In genomic region chr1:1304331-1305299, GRCh38 we compare ENCODE assay signal across 8 cellular contexts. TPM values are rescaled to one million over a fixed set of nuclear protein-coding genes. Genes with fewer than 3 reads are reported as not detected.
DNase-seq lines count a peak whose midpoint lies in the region; ATAC-seq, FAIRE-seq and TF ChIP-seq lines count a peak whose summit lies in the region.

No MANE protein-coding gene starts in this region.

- peak overlapping the region; percentile 68 to 97 for H3K27ac ChIP-seq in SK-N-SH (ENCODE audit: low read depth in 2 of 2, low read length in 1 of 2)
- H3K27ac ChIP-seq in esophagus muscularis mucosa (replicated peaks in 1 of 4), result peak overlapping the region; percentile 79 to 87 (median 84)
- H3K27ac ChIP-seq in urinary bladder (ENCODE audit: low read depth), result peak overlapping the region; percentile 53

- H3K36me3 ChIP-seq in BE2C (peaks cover 22% of the 10 kb centered on the region), SK-N-SH (replicated peaks in 1 of 2; ENCODE audit: control insufficient read depth in 1 of 2, insufficient read depth in 2 of 2, low read length in 1 of 2) (peaks cover 0 to 3% of the 10 kb centered on the region in 2 experiments), esophagus muscularis mucosa (peaks cover 0 to 13% (median 7%) of the 10 kb centered on the region in 4 donors), mucosa of stomach (ENCODE audit: control insufficient read depth, insufficient read depth, low read length) (no peaks in the 10 kb centered on the region), urinary bladder (ENCODE audit: insufficient read depth) (no peaks in the 10 kb centered on the region)

- H3K9ac ChIP-seq in SK-N-SH (peak overlapping the region; percentile 56; the same call in 1 of the 2 replicates), mucosa of stomach (ENCODE audit: low read length) (peak overlapping the region; percentile 55)

- H3K79me2 ChIP-seq in SK-N-SH (ENCODE audit: insufficient read depth), result peaks cover 32% of the 10 kb centered on the region

- POLR2A ChIA-PET in SK-N-SH (lab: Yijun Ruan, JAX), result interaction anchor here (0.6 to 1.5 kb wide), 2 partner anchors 13 to 70 kb away, joined by 3 to 4 read pairs; partner anchors contain the start of gene AURKAIP1

- peak; percentile 42 for FAIRE-seq in HTR-8/SVneo (lab: Jason Lieb, UNC)

- H3K4me2 ChIP-seq in SK-N-SH, result peak overlapping the region; percentile 95

- TF ChIP-seq CTCF in BE2C (IDR thresholded peaks at IDR 0.05; ENCODE audit: low read depth, low read length) (no peak), SK-N-SH (IDR thresholded peaks at IDR 0.05) (no peak), esophagus muscularis mucosa (IDR thresholded peaks at IDR 0.05) (no peak)

- no peak for TF ChIP-seq RAD21 in SK-N-SH (IDR thresholded peaks at IDR 0.05; ENCODE audit: low read length)

- H3K9me3 ChIP-seq in BE2C (no peaks in the 10 kb centered on the region), SK-N-SH (no peaks in the 10 kb centered on the region), esophagus muscularis mucosa (no peaks in the 10 kb centered on the region), mucosa of stomach (ENCODE audit: control insufficient read depth, low read length) (no peaks in the 10 kb centered on the region)

- CTCF ChIA-PET in SK-N-SH (lab: Yijun Ruan, JAX), result interaction anchor here (0.5 to 3.7 kb wide), 10 partner anchors 13 to 302 kb away, joined by 3 to 44 read pairs (median 3); no protein-coding TSS in a partner anchor

- no peak for TF ChIP-seq POLR2A in esophagus muscularis mucosa (IDR thresholded peaks at IDR 0.05; ENCODE audit: low read depth)

- no peaks in the 10 kb centered on the region for H3F3A ChIP-seq in SK-N-SH (replicated peaks; ENCODE audit: insufficient read depth)

- no peaks in the 10 kb centered on the region for H3K27me3 ChIP-seq in BE2C
- no peaks in the 10 kb centered on the region for H3K27me3 ChIP-seq in SK-N-SH (ENCODE audit: insufficient read depth)
- H3K27me3 ChIP-seq in esophagus muscularis mucosa, result no peaks in the 10 kb centered on the region
- H3K27me3 ChIP-seq in mucosa of stomach (ENCODE audit: control insufficient read depth, insufficient read depth, low read length), result no peaks in the 10 kb centered on the region

- ATAC-seq in HG02870 (IDR thresholded peaks at IDR 0.05; ENCODE audit: unreplicated experiment), result no peak

- H3K4me3 ChIP-seq in BE2C (ENCODE audit: low read depth, low read length) (peak overlapping the region; percentile 90), SK-N-SH (ENCODE audit: low read depth in 2 of 2, low read length in 1 of 2) (peak overlapping the region; percentile 36 to 46; a peak in 3 of 4 replicates), esophagus muscularis mucosa (peak overlapping the region; percentile 67 to 91 (median 81)), mucosa of stomach (ENCODE audit: low read length) (peak overlapping the region; percentile 2), urinary bladder (ENCODE audit: low read depth, low read length) (peak overlapping the region; percentile 79)

- H4K20me1 ChIP-seq in SK-N-SH (ENCODE audit: insufficient read depth), result peaks cover 11% of the 10 kb centered on the region; the same call in 1 of the 2 replicates

- intact Hi-C loops in esophagus muscularis mucosa (cut with DNase I), result no loop called here

- 15% methylated on average over 11 of the region's 29 CpGs for WGBS in SK-N-SH (ENCODE audit: low lambda C conversion rate)
- 20% methylated on average over 16 of the region's 29 CpGs for WGBS in esophagus muscularis mucosa
- WGBS in urinary bladder, result 15% methylated on average over 29 of the region's 29 CpGs

- DNase-seq in BE2C (peak; percentile 97), HTR-8/SVneo (ENCODE audit: insufficient read length, low spot score) (peak; percentile 71), SK-N-SH (peak; percentile 91), esophagus muscularis mucosa (ENCODE audit: extremely low spot score) (peak; percentile 96)
- DNase-seq in activated naive CD4-positive, alpha-beta T cell treated with anti-CD3 and anti-CD28 coated beads, Interleukin-2, amount 50 U/mL, for 16 hours, result no peak

- H3K9me2 ChIP-seq in SK-N-SH, result no peaks in the 10 kb centered on the region

- TF ChIP-seq EP300 in SK-N-SH (IDR thresholded peaks at IDR 0.05; ENCODE audit: borderline replicate concordance in 1 of 2, low read depth in 1 of 2, low read length in 1 of 2) (peak in 1 of 2 experiments; percentile 54; a peak in 1 of 4 replicates), esophagus muscularis mucosa (IDR thresholded peaks at IDR 0.05) (no peak)

- peak overlapping the region; percentile 63; the same call in 1 of the 2 replicates for H2AFZ ChIP-seq in SK-N-SH (ENCODE audit: low read depth)

- H3K4me1 ChIP-seq in BE2C (peaks cover 10% of the 10 kb centered on the region), SK-N-SH (ENCODE audit: control insufficient read depth in 1 of 2, insufficient read depth in 2 of 2, low read depth in 1 of 2, low read length in 1 of 2) (peaks cover 13 to 48% of the 10 kb centered on the region in 2 experiments; a peak in 2 of 4 replicates), esophagus muscularis mucosa (peaks cover 44 to 57% (median 55%) of the 10 kb centered on the region in 4 donors), mucosa of stomach (ENCODE audit: control insufficient read depth, insufficient read depth, low read length) (peaks cover 48% of the 10 kb centered on the region), urinary bladder (ENCODE audit: insufficient read depth) (no peaks in the 10 kb centered on the region)

TF ChIP-seq in SK-N-SH, 30 proteins besides CTCF, POLR2A, EP300 and RAD21 (continues in another document):
- TF ChIP-seq ZBTB33 (IDR thresholded peaks at IDR 0.05; ENCODE audit: borderline replicate concordance, low read depth) (no peak), MEF2A (IDR thresholded peaks at IDR 0.05; ENCODE audit: borderline replicate concordance, low read depth) (no peak), YY1 (IDR thresholded peaks at IDR 0.05; ENCODE audit: low read depth) (no peak), TAF1 (IDR thresholded peaks at IDR 0.05; ENCODE audit: borderline replicate concordance, low read depth, low read length) (peak; percentile 30; the same call in 1 of the 2 replicates), PBX3 (IDR thresholded peaks at IDR 0.05) (no peak), FOXM1 (IDR thresholded peaks at IDR 0.05; ENCODE audit: low read depth) (no peak)

RNA-seq across cellular contexts. Expression of gene ACAP3, which starts 3.1 kb away (rescaled TPM):
- 526 TPM for polyA plus RNA-seq in BE2C (2012; ENCODE audit: insufficient read depth, insufficient read length, low read depth)
- polyA plus RNA-seq in SK-N-SH (2012; rRNA removed) (51.7 and 66.4 TPM in 2 replicates), urinary bladder (51.2 TPM)
- polyA plus RNA-seq in SK-N-SH (2012; cell fraction: cytosol; rRNA removed), result 8.8 and 14.1 TPM in 2 replicates
- polyA plus RNA-seq in SK-N-SH (2012; cell fraction: nucleus; rRNA removed), result 444 and 648 TPM in 2 replicates
- total RNA-seq in esophagus muscularis mucosa (10 to 100 TPM; 34.8 to 63.2 (median 47.4) TPM), urinary bladder (40.2 TPM)

RNA-seq across cellular contexts. Expression of gene PUSL1, which starts 3.8 kb away (rescaled TPM):
- 58.9 TPM for polyA plus RNA-seq in BE2C (2012; ENCODE audit: insufficient read depth, insufficient read length, low read depth)
- polyA plus RNA-seq in SK-N-SH (2012; rRNA removed) (13.9 and 19.0 TPM in 2 replicates), urinary bladder (19.2 TPM)
- 7.1 and 11.8 TPM in 2 replicates for polyA plus RNA-seq in SK-N-SH (2012; cell fraction: cytosol; rRNA removed)
- 24.9 and 36.1 TPM in 2 replicates for polyA plus RNA-seq in SK-N-SH (2012; cell fraction: nucleus; rRNA removed)
- total RNA-seq in esophagus muscularis mucosa (10 to 100 TPM; 10.3 to 24.7 (median 21.7) TPM), urinary bladder (7.6 TPM)

RNA-seq across cellular contexts. Expression of gene INTS11, which starts 19.8 kb away (rescaled TPM):
- polyA plus RNA-seq in BE2C (2012; ENCODE audit: insufficient read depth, insufficient read length, low read depth), result 605 TPM
- 137 and 141 TPM in 2 replicates for polyA plus RNA-seq in SK-N-SH (2012; rRNA removed)
- 42.5 and 60.8 TPM in 2 replicates for polyA plus RNA-seq in SK-N-SH (2012; cell fraction: cytosol; rRNA removed)
- polyA plus RNA-seq in SK-N-SH (2012; cell fraction: nucleus; rRNA removed), result 483 and 499 TPM in 2 replicates
- total RNA-seq in esophagus muscularis mucosa, result 100 to 1,000 TPM in 1 of 4 donors, 10 to 100 TPM in 3; 75.9 to 121 (median 87.8) TPM
- total RNA-seq in urinary bladder, result 45.9 TPM
- polyA plus RNA-seq in urinary bladder, result 134 TPM

RNA-seq across cellular contexts. Expression of gene CPTP, which starts 20.0 kb away (rescaled TPM):
- polyA plus RNA-seq in BE2C (2012; ENCODE audit: insufficient read depth, insufficient read length, low read depth), result 25.3 TPM
- polyA plus RNA-seq in SK-N-SH (2012; rRNA removed) (12.3 and 13.4 TPM in 2 replicates), urinary bladder (17.1 TPM)
- 5.8 and 11.0 TPM in 2 replicates for polyA plus RNA-seq in SK-N-SH (2012; cell fraction: cytosol; rRNA removed)
- 9.9 and 14.4 TPM in 2 replicates for polyA plus RNA-seq in SK-N-SH (2012; cell fraction: nucleus; rRNA removed)
- total RNA-seq in esophagus muscularis mucosa (10 to 100 TPM; 15.4 to 44.9 (median 31.5) TPM), urinary bladder (6.1 TPM)

RNA-seq across cellular contexts. Expression of gene SCNN1D, which starts 24.4 kb away (rescaled TPM):
- polyA plus RNA-seq in BE2C (2012; ENCODE audit: insufficient read depth, insufficient read length, low read depth), result 5.7 TPM
- polyA plus RNA-seq in SK-N-SH (2012; rRNA removed) (2.6 and 2.9 TPM in 2 replicates), urinary bladder (2.5 TPM)
- polyA plus RNA-seq in SK-N-SH (2012; cell fraction: cytosol; rRNA removed), result 0.24 and 0.54 TPM in 2 replicates
- 23.3 and 31.4 TPM in 2 replicates for polyA plus RNA-seq in SK-N-SH (2012; cell fraction: nucleus; rRNA removed)
- total RNA-seq in esophagus muscularis mucosa (1 to 10 TPM in 3 of 4 donors, under 1 TPM in 1; 0.83 to 4.1 (median 1.9) TPM), urinary bladder (2.0 TPM)

Comparison
In these comparisons a context has a peak if more than half of its experiments do, and no peak if none do; other contexts are left out.
1. H3K4me3 ChIP-seq: peak in every context shown above with its lines; median percentile 90 in BE2C; 81 in esophagus muscularis mucosa; 79 in urinary bladder; 41 in SK-N-SH; 2 in mucosa of stomach.